ENCODE assay signal across 20 cellular contexts in genomic region chr5:136203303-136203922, GRCh38. TPM values are rescaled to one million over a fixed set of nuclear protein-coding genes. Genes with fewer than 3 reads are reported as not detected.
"Had no signal": no experiment of that assay in that cellular context is flagged by ENCODE, and none has a peak within 500 bp of the region (broad histone marks: within the 10 kb centered on the region; RNA-seq: fewer than 3 reads in every experiment).

No MANE protein-coding gene starts in this region.

- DNase-seq: activated CD4-positive, alpha-beta T cell treated with anti-CD3 and anti-CD28 coated beads for 1 hour; activated CD4-positive, alpha-beta T cell treated with anti-CD3 and anti-CD28 coated beads, Interleukin-2, amount 50 U/mL, for 4 hours; activated T-cell treated with anti-CD3 and anti-CD28 coated beads, Interleukin-2, amount 50 U/mL, for 1 hour; dorsolateral prefrontal cortex; mesenchymal stem cell; posterior cingulate gyrus; stimulated activated CD4-positive, alpha-beta T cell treated with anti-CD3 and anti-CD28 coated beads, Interleukin-15, amount 100 ng/mL, for 24 hours; stimulated activated CD4-positive, alpha-beta T cell treated with anti-CD3 and anti-CD28 coated beads, Interleukin-4, amount 100 ng/mL, for 24 hours; stimulated activated naive CD4-positive, alpha-beta T cell; substantia nigra; trophoblast cell had no signal

- H3K9me3 ChIP-seq: neutrophil had no signal

- H3K4me3 ChIP-seq: adrenal gland, cardiac muscle cell, dorsolateral prefrontal cortex, right atrium auricular region had no signal

- ATAC-seq: esophagus mucosa had no signal

- H3K4me1 Mint-ChIP-seq: activated naive CD4-positive, alpha-beta T cell treated with anti-CD3 and anti-CD28 coated beads, Interleukin-2, amount 50 U/mL, for 24 hours had no signal

- H3K9me3 Mint-ChIP-seq: activated naive CD4-positive, alpha-beta T cell treated with anti-CD3 and anti-CD28 coated beads, Interleukin-2, amount 50 U/mL, for 24 hours; activated T-helper 2 cell treated with anti-CD3 and anti-CD28 coated beads, Interferon-gamma antibody, Interleukin-2, Interleukin-4, amounts not matched to agents 10 μg/mL and 5 μg/mL and 100 μg/mL, durations not matched to agents 14 hours and 24 hours and 36 hours had no signal

- H3K4me1 ChIP-seq: adrenal gland, right atrium auricular region had no signal

- H3K36me3 ChIP-seq: adrenal gland, cardiac muscle cell, neutrophil, right atrium auricular region had no signal

- H3K36me3 Mint-ChIP-seq: activated naive CD4-positive, alpha-beta T cell treated with anti-CD3 and anti-CD28 coated beads, Interleukin-2, amount 50 U/mL, for 24 hours had no signal

- H3K27ac ChIP-seq: adrenal gland, cardiac muscle cell, dorsolateral prefrontal cortex, neutrophil, right atrium auricular region had no signal

- H3K27ac Mint-ChIP-seq: activated naive CD4-positive, alpha-beta T cell treated with anti-CD3 and anti-CD28 coated beads, Interleukin-2, amount 50 U/mL, for 24 hours; activated T-helper 2 cell treated with anti-CD3 and anti-CD28 coated beads, Interferon-gamma antibody, Interleukin-2, Interleukin-4, amounts not matched to agents 10 μg/mL and 5 μg/mL and 100 μg/mL, durations not matched to agents 14 hours and 24 hours and 36 hours had no signal

- H3K27me3 ChIP-seq: adrenal gland, right atrium auricular region had no signal

- H3K4me3 Mint-ChIP-seq: activated naive CD4-positive, alpha-beta T cell treated with anti-CD3 and anti-CD28 coated beads, Interleukin-2, amount 50 U/mL, for 24 hours had no signal

RNA-seq across cellular contexts. Expression of gene SMIM32, which starts 10.5 kb away (rescaled TPM):
- total RNA-seq: activated T-helper 2 cell treated with anti-CD3 and anti-CD28 coated beads, Interferon-gamma antibody, Interleukin-2, Interleukin-4, amounts not matched to agents 10 μg/mL and 5 μg/mL and 100 μg/mL, durations not matched to agents 14 hours and 24 hours and 36 hours; adrenal gland; esophagus mucosa; liver; right atrium auricular region; T-helper 1 cell treated with Interleukin-12 subunit alpha and Interleukin-12 subunit beta and Interleukin-4 antibody, amounts not matched to agents 30 ng/mL and 1 ng/mL, for 36 hours had no signal
